In genomic region chr10:27437775-27438174, GRCh38 we compare ENCODE assay signal across 24 cellular contexts.
"Had no signal": no experiment of that assay in that cellular context is flagged by ENCODE, and none has a peak within 500 bp of the region (broad histone marks: within the 10 kb centered on the region; RNA-seq: fewer than 3 reads in every experiment).

No MANE protein-coding gene starts in this region.

- H3K79me2 ChIP-seq: parathyroid adenoma had no signal

- ATAC-seq: heart left ventricle; left lung; lower lobe of right lung; natural killer cell treated with Interleukin-12 subunit alpha and Interleukin-12 subunit beta and Interleukin-15 and Interleukin-18, amount 100 ng/mL, for 72 hours; sciatic nerve; stimulated activated naive B cell treated with anti-CD40 and anti-IgM and Interleukin-4, amounts not matched to agents 10 μg/mL and 1 μg/mL and 100 μg/mL, for 72 hours; stimulated activated naive CD8-positive, alpha-beta T cell treated with anti-CD3 and anti-CD28 coated beads, Interleukin-15, amount 100 ng/mL, for 72 hours; upper lobe of right lung had no signal

- H3K27me3 ChIP-seq: colonic mucosa, heart left ventricle, neural progenitor cell, testis, tibial nerve, upper lobe of right lung, vagina had no signal

- H3K36me3 ChIP-seq: colonic mucosa, heart left ventricle, left lung, lower lobe of right lung, neural progenitor cell, prostate gland, tibial nerve, upper lobe of right lung, vagina had no signal

- H3K27ac ChIP-seq: colonic mucosa, heart left ventricle, left lung, lower lobe of right lung, neural progenitor cell, parathyroid adenoma, prostate gland, testis, tibial nerve, upper lobe of right lung, vagina had no signal

- FAIRE-seq: endothelial cell of umbilical vein had no signal

- DNase-seq: colonic mucosa; dermis blood vessel endothelial cell; erythroblast; foreskin melanocyte; heart left ventricle; hippocampal formation; left lung; lower lobe of right lung; midbrain; nucleus accumbens; stimulated activated CD4-positive, alpha-beta T cell treated with anti-CD3 and anti-CD28 coated beads, Interleukin-2, amount 100 ng/mL, for 24 hours; stimulated activated CD4-positive, alpha-beta T cell treated with anti-CD3 and anti-CD28 coated beads, Interleukin-4, amount 100 ng/mL, for 4 hours; stimulated activated naive B cell treated with anti-CD40 and anti-IgM and Interleukin-4, amounts not matched to agents 10 μg/mL and 1 μg/mL and 100 μg/mL, for 72 hours; stimulated activated naive CD8-positive, alpha-beta T cell treated with anti-CD3 and anti-CD28 coated beads, Interleukin-15, amount 100 ng/mL, for 72 hours; testis; upper lobe of right lung had no signal

- H2AFZ ChIP-seq: neural progenitor cell, parathyroid adenoma had no signal

- H3K4me1 ChIP-seq: colonic mucosa, heart left ventricle, left lung, lower lobe of right lung, neural progenitor cell, parathyroid adenoma, prostate gland, testis, tibial nerve, upper lobe of right lung, vagina had no signal

- H3K4me2 ChIP-seq: neural progenitor cell had no signal

- H3K4me3 ChIP-seq: colonic mucosa, heart left ventricle, left lung, lower lobe of right lung, neural progenitor cell, prostate gland, testis, tibial nerve, upper lobe of right lung, vagina had no signal

- H3K9me3 ChIP-seq: colonic mucosa, lower lobe of right lung, prostate gland, testis, upper lobe of right lung, vagina had no signal
